Comparison of ENCODE assay signal across 8 cellular contexts in the genomic region with DNA sequence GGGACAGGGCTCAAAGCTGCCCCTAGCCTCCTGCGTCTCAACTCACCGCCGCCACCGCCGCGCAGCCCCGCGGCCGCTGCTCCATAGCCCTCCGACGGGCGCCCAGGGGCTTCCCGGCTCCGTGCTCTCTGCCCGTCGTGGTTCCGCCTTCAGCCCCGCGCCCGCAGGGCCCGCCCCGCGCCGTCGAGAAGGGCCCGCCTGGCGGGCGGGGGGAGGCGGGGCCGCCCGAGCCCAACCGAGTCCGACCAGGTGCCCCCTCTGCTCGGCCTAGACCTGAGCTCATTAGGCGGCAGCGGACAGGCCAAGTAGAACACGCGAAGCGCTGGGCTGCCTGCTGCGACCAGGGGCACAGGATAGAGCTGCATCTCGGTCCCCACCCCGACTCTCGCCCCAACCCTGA. TPM values are rescaled to one million over a fixed set of nuclear protein-coding genes. Genes with fewer than 3 reads are reported as not detected.
A peak's percentile ranks its signal among the peaks of the same experiment; 100 is the strongest.
DNase-seq lines count a peak whose midpoint lies in the region; ATAC-seq lines count a peak whose summit lies in the region.

A gene with protein sequence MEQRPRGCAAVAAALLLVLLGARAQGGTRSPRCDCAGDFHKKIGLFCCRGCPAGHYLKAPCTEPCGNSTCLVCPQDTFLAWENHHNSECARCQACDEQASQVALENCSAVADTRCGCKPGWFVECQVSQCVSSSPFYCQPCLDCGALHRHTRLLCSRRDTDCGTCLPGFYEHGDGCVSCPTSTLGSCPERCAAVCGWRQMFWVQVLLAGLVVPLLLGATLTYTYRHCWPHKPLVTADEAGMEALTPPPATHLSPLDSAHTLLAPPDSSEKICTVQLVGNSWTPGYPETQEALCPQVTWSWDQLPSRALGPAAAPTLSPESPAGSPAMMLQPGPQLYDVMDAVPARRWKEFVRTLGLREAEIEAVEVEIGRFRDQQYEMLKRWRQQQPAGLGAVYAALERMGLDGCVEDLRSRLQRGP (minus strand): TSS at position 151 of the 400 bp plus-strand sequence. CDS start 66 bp downstream, at position 85.

- H4K8ac ChIP-seq in trophoblast cell (ENCODE audit: low read depth, low read length), result no peak within 1 kb of the TSS

- H3K4me1 ChIP-seq in iPS DF 6.9 (ENCODE audit: control insufficient read depth, insufficient read depth, low read length) (peaks cover 4% of the 10 kb centered on the region; the same call in 1 of the 2 replicates), trophoblast cell (ENCODE audit: control insufficient read depth in 1 of 2, insufficient read depth in 2 of 2, low read length in 2 of 2) (no peaks in the 10 kb centered on the region)

- H3K27me3 ChIP-seq in iPS DF 6.9 (ENCODE audit: control insufficient read depth, insufficient read depth, low read length), result no peaks in the 10 kb centered on the region
- H3K27me3 ChIP-seq in trophoblast cell (ENCODE audit: insufficient read depth, low read length), result no peaks in the 10 kb centered on the region

- WGBS in iPS DF 6.9 (ENCODE audit: insufficient coverage, insufficient read length), result no CpG with 5 or more reads among the region's 43 CpGs
- no CpG with 5 or more reads among the region's 43 CpGs for WGBS in trophoblast cell (ENCODE audit: extremely low coverage, insufficient coverage, insufficient read length)

- no peaks in the 10 kb centered on the region for H3K79me2 ChIP-seq in trophoblast cell (ENCODE audit: control insufficient read depth, insufficient read depth, low read length, poor library complexity)

- H3K4ac ChIP-seq in trophoblast cell (ENCODE audit: low read depth, low read length), result no peak within 1 kb of the TSS

- H3K9ac ChIP-seq in trophoblast cell (ENCODE audit: low read length), result no peak within 1 kb of the TSS

- H2BK5ac ChIP-seq in trophoblast cell (ENCODE audit: low read depth, low read length, poor library complexity), result no peak within 1 kb of the TSS

- no peak within 1 kb of the TSS for H2BK12ac ChIP-seq in trophoblast cell (ENCODE audit: low read length)

- H3K27ac ChIP-seq in iPS DF 6.9 (ENCODE audit: low read length) (no peak within 1 kb of the TSS), trophoblast cell (ENCODE audit: low read depth, low read length) (no peak within 1 kb of the TSS)

- no peak within 1 kb of the TSS for H3K18ac ChIP-seq in trophoblast cell (ENCODE audit: low read length)

- no peak within 1 kb of the TSS for H2AFZ ChIP-seq in trophoblast cell (ENCODE audit: insufficient read depth, low read length, poor library complexity)

- H2BK120ac ChIP-seq in trophoblast cell (ENCODE audit: insufficient read depth, low read length, poor library complexity), result no peak within 1 kb of the TSS

- H3K4me3 ChIP-seq in iPS DF 6.9 (ENCODE audit: low read length) (peak within 1 kb of the TSS; percentile 24; the same call in 1 of the 2 replicates), trophoblast cell (ENCODE audit: low read depth, low read length) (no peak within 1 kb of the TSS)

- no peak within 1 kb of the TSS for H4K91ac ChIP-seq in trophoblast cell (ENCODE audit: low read depth, low read length)

- DNase-seq in NCI-H82 (lab: John Stamatoyannopoulos, UW) (peak; percentile 58), iPS DF 6.9 (ENCODE audit: low read depth, low spot score) (no peak), trophoblast cell (no peak), H4 (ENCODE audit: low spot score) (no peak)
- DNase-seq in activated T-cell treated with anti-CD3 and anti-CD28 coated beads, Interleukin-2, amount 50 U/mL, for 48 hours, result peak; percentile 66 to 76
- peak; percentile 24 to 64 (median 48) for DNase-seq in stimulated activated CD4-positive, alpha-beta T cell treated with anti-CD3 and anti-CD28 coated beads, TNF-alpha, amount 100 ng/mL, for 24 hours (ENCODE audit: low read depth in 3 of 3)

- no peak within 1 kb of the TSS for H3K14ac ChIP-seq in trophoblast cell (ENCODE audit: low read length)

- no peak within 1 kb of the TSS for H3K23ac ChIP-seq in trophoblast cell (ENCODE audit: low read length)

- H3K9me3 ChIP-seq in iPS DF 6.9 (ENCODE audit: control insufficient read depth, insufficient read depth, low read length) (no peaks in the 10 kb centered on the region), trophoblast cell (ENCODE audit: insufficient read depth, low read depth, low read length) (peaks cover 2% of the 10 kb centered on the region)

- H3K79me1 ChIP-seq in trophoblast cell (ENCODE audit: low read length), result no peaks in the 10 kb centered on the region

- no peak within 1 kb of the TSS for H3K4me2 ChIP-seq in trophoblast cell (ENCODE audit: low read length)

- H4K12ac ChIP-seq in trophoblast cell (ENCODE audit: low read depth, low read length), result no peak within 1 kb of the TSS

- no peak within 1 kb of the TSS for H2AK5ac ChIP-seq in trophoblast cell (ENCODE audit: low read length)

- ATAC-seq in GM18502 (IDR thresholded peaks at IDR 0.05; ENCODE audit: poor library complexity, unreplicated experiment) (no peak), GM19328 (IDR thresholded peaks at IDR 0.05; ENCODE audit: unreplicated experiment) (no peak)

- H3K36me3 ChIP-seq in iPS DF 6.9 (ENCODE audit: control insufficient read depth, insufficient read depth, low read length) (peaks cover 30% of the 10 kb centered on the region), trophoblast cell (ENCODE audit: control insufficient read depth in 1 of 2, insufficient read depth in 2 of 2, low read length in 2 of 2) (peaks cover 77 to 87% of the 10 kb centered on the region in 2 experiments)

RNA-seq across cellular contexts. Expression of the gene that starts here (rescaled TPM):
- 22.6 and 23.0 TPM in 2 replicates for polyA plus RNA-seq in trophoblast cell (2013)
- 0.10 and 0.81 TPM in 2 replicates for total RNA-seq in H4 (2014; rRNA removed; shearing (Covaris generic))

Comparison
In these comparisons a context has a peak if more than half of its experiments do, and no peak if none do; other contexts are left out.
1. DNase-seq: peak in NCI-H82 (single experiment), activated T-cell treated with anti-CD3 and anti-CD28 coated beads, Interleukin-2, amount 50 U/mL, for 48 hours (2 of 2) and stimulated activated CD4-positive, alpha-beta T cell treated with anti-CD3 and anti-CD28 coated beads, TNF-alpha, amount 100 ng/mL, for 24 hours (3 of 3); none in iPS DF 6.9 (single experiment), trophoblast cell (0 of 2) and H4 (single experiment).